In the genomic region with DNA sequence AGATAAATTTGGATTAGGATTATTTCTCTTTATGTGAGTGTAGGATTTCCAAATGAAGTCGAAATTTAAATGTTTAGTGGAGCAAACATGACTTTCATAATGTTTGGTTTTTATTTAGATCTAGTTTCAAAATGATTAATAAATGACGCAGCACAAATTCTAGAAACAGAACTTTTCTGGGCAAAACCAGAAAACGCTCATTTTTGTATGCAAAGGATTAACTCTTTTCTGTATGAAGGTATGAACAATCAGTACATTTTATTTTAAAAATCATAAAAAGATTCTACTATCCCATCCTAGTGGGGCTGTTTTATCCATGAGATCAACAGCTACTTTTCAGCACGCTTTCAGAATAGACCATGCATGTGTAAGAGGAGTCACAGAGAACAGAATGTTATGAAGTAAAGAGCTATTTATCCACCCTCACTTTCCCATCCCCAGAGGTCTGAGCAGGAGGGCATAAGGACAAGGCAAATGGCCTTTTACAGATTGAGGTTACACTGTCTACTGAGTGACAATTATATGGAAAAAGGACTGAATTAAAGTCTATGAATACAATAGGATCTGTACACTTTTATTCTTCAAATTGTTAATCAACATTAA, we compare ENCODE assay signal across 13 cellular contexts.
DNase-seq lines count a peak whose midpoint lies in the region; ATAC-seq and TF ChIP-seq lines count a peak whose summit lies in the region.
"Had no signal": no experiment of that assay in that cellular context is flagged by ENCODE, and none has a peak within 500 bp of the region (broad histone marks: within the 10 kb centered on the region; RNA-seq: fewer than 3 reads in every experiment).

No MANE protein-coding gene starts in this region.

- H3K36me3 Mint-ChIP-seq in activated T-helper 17 cell treated with anti-CD3 and anti-CD28 coated beads, Interleukin-2, amount 50 U/mL, for 72 hours (ENCODE audit: low read depth) = no peaks in the 10 kb centered on the region
- peaks cover 18% of the 10 kb centered on the region for H3K36me3 Mint-ChIP-seq in stimulated activated effector memory CD8-positive, alpha-beta T cell treated with anti-CD3 and anti-CD28 coated beads, Interleukin-12 subunit alpha, Interleukin-12 subunit beta, amount 100 ng/mL, for 72 hours

- H3K27ac Mint-ChIP-seq in activated T-helper 17 cell treated with anti-CD3 and anti-CD28 coated beads, Interleukin-2, amount 50 U/mL, for 72 hours = peak overlapping the region; percentile 86
- H3K27ac Mint-ChIP-seq in stimulated activated effector memory CD8-positive, alpha-beta T cell treated with anti-CD3 and anti-CD28 coated beads, Interleukin-12 subunit alpha, Interleukin-12 subunit beta, amount 100 ng/mL, for 72 hours = peak overlapping the region; percentile 90

- H3K4me3 ChIP-seq in heart right ventricle = no peak overlapping the region

- no peaks in the 10 kb centered on the region for H3K36me3 ChIP-seq in heart right ventricle

- H3K4me1 ChIP-seq in heart right ventricle = peaks cover 0 to 9% (median 0%) of the 10 kb centered on the region in 9 donors

- H3K27ac ChIP-seq in heart right ventricle = no peak overlapping the region
- H3K27ac ChIP-seq: epithelial cell of prostate had no signal

- DNase-seq in heart right ventricle = no peak
- DNase-seq in cardiac septum (ENCODE audit: low spot score) = no peak
- no peak for DNase-seq in stimulated activated effector memory CD8-positive, alpha-beta T cell treated with anti-CD3 and anti-CD28 coated beads, Interleukin-12 subunit alpha, Interleukin-12 subunit beta, amount 100 ng/mL, for 72 hours (ENCODE audit: low spot score in 2 of 2)
- DNase-seq in NCI-H345 (lab: John Stamatoyannopoulos, UW) = no peak
- DNase-seq in NCI-H2081 (lab: John Stamatoyannopoulos, UW) = no peak
- DNase-seq: NCI-H1417 treated with DMSO at 0.1 percent for 48 hours; NK-92 treated with Interleukin-12 subunit alpha and Interleukin-12 subunit beta, amount 100 ng/mL, for 24 hours; SW 1271; trophoblast cell had no signal

- ATAC-seq in heart right ventricle = peak in 5 of 8 donors; percentile 46 to 73 (median 58)
- ATAC-seq in HG02798 (IDR thresholded peaks at IDR 0.05; ENCODE audit: poor library complexity, unreplicated experiment) = peak; percentile 52
- ATAC-seq in activated T-helper 17 cell treated with anti-CD3 and anti-CD28 coated beads, Interleukin-2, amount 50 U/mL, for 72 hours (replicated peaks) = peak; percentile 32
- ATAC-seq in stimulated activated effector memory CD8-positive, alpha-beta T cell treated with anti-CD3 and anti-CD28 coated beads, Interleukin-12 subunit alpha, Interleukin-12 subunit beta, amount 100 ng/mL, for 72 hours = peak; percentile 51
- ATAC-seq in GM21786 (IDR thresholded peaks at IDR 0.05; ENCODE audit: unreplicated experiment) = no peak

- intact Hi-C loops in heart right ventricle (cut with DNase I) = no loop called here
- intact Hi-C loops in cardiac septum (cut with DNase I) = no loop called here

- peaks cover 0 to 25% (median 10%) of the 10 kb centered on the region in 11 donors for H3K9me3 ChIP-seq in heart right ventricle

- WGBS in heart right ventricle, 2 donors = 76 to 86% methylated on average over 4 of the region's 4 CpGs

- peak overlapping the region; percentile 61 for H3K4me3 Mint-ChIP-seq in activated T-helper 17 cell treated with anti-CD3 and anti-CD28 coated beads, Interleukin-2, amount 50 U/mL, for 72 hours
- peak overlapping the region; percentile 33 for H3K4me3 Mint-ChIP-seq in stimulated activated effector memory CD8-positive, alpha-beta T cell treated with anti-CD3 and anti-CD28 coated beads, Interleukin-12 subunit alpha, Interleukin-12 subunit beta, amount 100 ng/mL, for 72 hours

- no peaks in the 10 kb centered on the region for H3K27me3 Mint-ChIP-seq in activated T-helper 17 cell treated with anti-CD3 and anti-CD28 coated beads, Interleukin-2, amount 50 U/mL, for 72 hours

- peaks cover 12% of the 10 kb centered on the region for H3K4me1 Mint-ChIP-seq in activated T-helper 17 cell treated with anti-CD3 and anti-CD28 coated beads, Interleukin-2, amount 50 U/mL, for 72 hours
- H3K4me1 Mint-ChIP-seq in stimulated activated effector memory CD8-positive, alpha-beta T cell treated with anti-CD3 and anti-CD28 coated beads, Interleukin-12 subunit alpha, Interleukin-12 subunit beta, amount 100 ng/mL, for 72 hours = peaks cover 30% of the 10 kb centered on the region

- H3K27me3 ChIP-seq in heart right ventricle = no peaks in the 10 kb centered on the region

- H3K9me3 Mint-ChIP-seq in activated T-helper 17 cell treated with anti-CD3 and anti-CD28 coated beads, Interleukin-2, amount 50 U/mL, for 72 hours = peaks cover 9% of the 10 kb centered on the region
- H3K9me3 Mint-ChIP-seq in stimulated activated effector memory CD8-positive, alpha-beta T cell treated with anti-CD3 and anti-CD28 coated beads, Interleukin-12 subunit alpha, Interleukin-12 subunit beta, amount 100 ng/mL, for 72 hours = peaks cover 15% of the 10 kb centered on the region

- TF ChIP-seq CTCF in heart right ventricle (IDR thresholded peaks at IDR 0.05) = no peak
